Comparison of ENCODE assay signal across 5 cellular contexts in genomic region chr15:21079544-21079943, GRCh38.
A peak's percentile ranks its signal among the peaks of the same experiment; 100 is the strongest.
DNase-seq lines count a peak whose midpoint lies in the region; ATAC-seq, FAIRE-seq and TF ChIP-seq lines count a peak whose summit lies in the region.
"Not testable (repeated sequence)": the region's sequence is repeated elsewhere in the genome, so short reads cannot be mapped to it uniquely, and the experiment has no call there.

No MANE protein-coding gene starts in this region.

- CTCF ChIA-PET in naive thymus-derived CD4-positive, alpha-beta T cell (lab: Charles Lee), result not testable (repeated sequence)

- TF ChIP-seq EP300 in upper lobe of left lung (IDR thresholded peaks at IDR 0.05), result not testable (repeated sequence)

- TF ChIP-seq POLR2A in upper lobe of left lung (IDR thresholded peaks at IDR 0.05), result not testable (repeated sequence)

- not testable (repeated sequence) for H3K4me3 Mint-ChIP-seq in naive thymus-derived CD4-positive, alpha-beta T cell; stimulated activated memory B cell treated with anti-CD40 and anti-IgM and Interleukin-4, amounts not matched to agents 10 μg/mL and 1 μg/mL and 100 μg/mL, for 72 hours

- intact Hi-C loops in right cardiac atrium (cut with DNase I); naive thymus-derived CD4-positive, alpha-beta T cell (cut with micrococcal nuclease): not testable (repeated sequence)

- H3K9me3 Mint-ChIP-seq in naive thymus-derived CD4-positive, alpha-beta T cell; stimulated activated memory B cell treated with anti-CD40 and anti-IgM and Interleukin-4, amounts not matched to agents 10 μg/mL and 1 μg/mL and 100 μg/mL, for 72 hours: not testable (repeated sequence)

- POLR2A ChIA-PET in naive thymus-derived CD4-positive, alpha-beta T cell (lab: Charles Lee), result not testable (repeated sequence)

- DNase-seq in right cardiac atrium; naive thymus-derived CD4-positive, alpha-beta T cell; upper lobe of left lung; urothelium cell line (ENCODE audit: low spot score): not testable (repeated sequence)

- not testable (repeated sequence) for H3K4me1 Mint-ChIP-seq in naive thymus-derived CD4-positive, alpha-beta T cell; stimulated activated memory B cell treated with anti-CD40 and anti-IgM and Interleukin-4, amounts not matched to agents 10 μg/mL and 1 μg/mL and 100 μg/mL, for 72 hours

- not testable (repeated sequence) for H3K4me3 ChIP-seq in right cardiac atrium (ENCODE audit: low read length); naive thymus-derived CD4-positive, alpha-beta T cell (ENCODE audit: low read length); upper lobe of left lung

- not testable (repeated sequence) for H3K27ac ChIP-seq in right cardiac atrium (ENCODE audit: low read length); naive thymus-derived CD4-positive, alpha-beta T cell (ENCODE audit: low read depth, low read length); upper lobe of left lung

- not testable (repeated sequence) for H3K9me3 ChIP-seq in right cardiac atrium (ENCODE audit: control insufficient read depth, low read length); naive thymus-derived CD4-positive, alpha-beta T cell (ENCODE audit: control insufficient read depth in 2 of 3, low read length in 3 of 3); upper lobe of left lung

- WGBS in right cardiac atrium, result no CpG with 5 or more reads among the region's 9 CpGs
- no CpG with 5 or more reads among the region's 9 CpGs for WGBS in upper lobe of left lung, 2 donors

- H3K27me3 ChIP-seq in right cardiac atrium (ENCODE audit: control insufficient read depth, insufficient read depth); naive thymus-derived CD4-positive, alpha-beta T cell (ENCODE audit: control insufficient read depth in 2 of 2, insufficient read depth in 2 of 2, low read length in 2 of 2); upper lobe of left lung: not testable (repeated sequence)

- H3K27me3 Mint-ChIP-seq in naive thymus-derived CD4-positive, alpha-beta T cell; stimulated activated memory B cell treated with anti-CD40 and anti-IgM and Interleukin-4, amounts not matched to agents 10 μg/mL and 1 μg/mL and 100 μg/mL, for 72 hours: not testable (repeated sequence)

- H3K4me1 ChIP-seq in right cardiac atrium (ENCODE audit: control insufficient read depth, insufficient read depth, low read length); naive thymus-derived CD4-positive, alpha-beta T cell (ENCODE audit: control insufficient read depth in 2 of 2, insufficient read depth in 2 of 2, low read length in 2 of 2); upper lobe of left lung: not testable (repeated sequence)

- not testable (repeated sequence) for H3K36me3 ChIP-seq in naive thymus-derived CD4-positive, alpha-beta T cell (ENCODE audit: control insufficient read depth in 2 of 3, insufficient read depth in 3 of 3, low read length in 3 of 3); upper lobe of left lung

- FAIRE-seq in urothelium cell line (lab: Jason Lieb, UNC), result peak; percentile 99

- ATAC-seq in right cardiac atrium, result peak; percentile 18 to 20
- peak; percentile 17 for ATAC-seq in naive thymus-derived CD4-positive, alpha-beta T cell
- peak; percentile 5 for ATAC-seq in stimulated activated memory B cell treated with anti-CD40 and anti-IgM and Interleukin-4, amounts not matched to agents 10 μg/mL and 1 μg/mL and 100 μg/mL, for 72 hours
- ATAC-seq in upper lobe of left lung (ENCODE audit: low FRiP score in 2 of 2), result peak; percentile 4 to 52

- not testable (repeated sequence) for H3K36me3 Mint-ChIP-seq in naive thymus-derived CD4-positive, alpha-beta T cell; stimulated activated memory B cell treated with anti-CD40 and anti-IgM and Interleukin-4, amounts not matched to agents 10 μg/mL and 1 μg/mL and 100 μg/mL, for 72 hours

- TF ChIP-seq CTCF in upper lobe of left lung (IDR thresholded peaks at IDR 0.05), result not testable (repeated sequence)

- not testable (repeated sequence) for H3K27ac Mint-ChIP-seq in naive thymus-derived CD4-positive, alpha-beta T cell; stimulated activated memory B cell treated with anti-CD40 and anti-IgM and Interleukin-4, amounts not matched to agents 10 μg/mL and 1 μg/mL and 100 μg/mL, for 72 hours
